In the genomic region with DNA sequence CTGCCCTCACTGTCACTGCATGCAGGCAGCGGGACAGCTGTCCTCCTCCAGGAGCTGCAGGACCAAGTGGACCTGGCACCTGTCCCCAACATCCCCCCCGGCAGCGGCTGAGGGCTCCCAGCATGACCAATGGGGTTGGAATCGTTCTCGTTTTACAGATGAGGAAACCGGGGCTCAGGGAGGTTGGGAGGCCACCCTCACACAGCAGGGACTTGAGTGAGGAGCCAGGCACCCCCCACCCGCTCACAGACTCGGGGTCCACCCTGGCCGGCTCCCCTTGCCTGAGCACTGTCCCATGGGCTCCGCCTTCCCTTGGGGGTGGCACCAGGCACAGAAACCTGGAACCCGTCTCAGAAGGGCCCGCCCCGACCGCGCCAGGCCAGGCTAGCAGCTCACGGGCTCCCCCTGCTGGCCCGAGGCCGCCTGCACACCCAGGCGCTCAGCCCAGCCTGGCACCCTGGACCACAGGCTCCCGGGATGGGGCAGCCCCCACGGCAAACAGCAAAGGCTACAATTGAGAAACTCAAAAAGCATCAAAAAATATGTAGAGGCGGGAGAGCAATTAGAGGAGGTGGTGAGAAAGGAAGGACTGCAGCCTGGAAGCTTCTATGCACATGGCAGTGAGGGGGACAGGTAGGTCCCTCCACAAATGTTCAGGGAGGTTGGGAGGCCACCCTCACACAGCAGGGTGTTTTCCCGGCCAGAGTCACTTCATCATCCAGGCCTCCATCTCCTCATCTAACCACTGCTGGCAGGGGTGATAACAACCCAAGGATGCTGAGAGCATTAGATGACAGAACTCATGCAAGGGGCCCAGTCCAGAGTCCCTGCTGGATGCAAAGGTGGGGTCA, we compare ENCODE assay signal across 7 cellular contexts. TPM values are rescaled to one million over a fixed set of nuclear protein-coding genes. Genes with fewer than 3 reads are reported as not detected.
DNase-seq lines count a peak whose midpoint lies in the region; ATAC-seq and TF ChIP-seq lines count a peak whose summit lies in the region.

No MANE protein-coding gene starts in this region.

- H3K36me3 ChIP-seq in OCI-LY7 (ENCODE audit: insufficient read depth, low read length) (no peaks in the 10 kb centered on the region), thoracic aorta (no peaks in the 10 kb centered on the region)

- peak; percentile 54 for ATAC-seq in HG02981 (IDR thresholded peaks at IDR 0.05; ENCODE audit: unreplicated experiment)
- peak; percentile 97 to 98 for ATAC-seq in activated T-cell treated with anti-CD3 and anti-CD28 coated beads, Interleukin-2, amount 50 U/mL, for 4 hours
- ATAC-seq in thoracic aorta (ENCODE audit: insufficient number of reproducible peaks, low FRiP score, low read depth) = no peak

- H3K27me3 ChIP-seq in thoracic aorta (replicated peaks; ENCODE audit: insufficient read depth) = no peaks in the 10 kb centered on the region

- TF ChIP-seq CTCF in OCI-LY7 (conservative IDR thresholded peaks at IDR 0.05; ENCODE audit: low read length) = peak; percentile 98
- TF ChIP-seq CTCF in fibroblast of pulmonary artery (IDR thresholded peaks at IDR 0.05; ENCODE audit: low read length, missing control alignments) = peak; percentile 78
- peak; percentile 100 for TF ChIP-seq CTCF in thoracic aorta (IDR thresholded peaks at IDR 0.05)

- H3K4me3 Mint-ChIP-seq in activated T-cell treated with anti-CD3 and anti-CD28 coated beads, Interleukin-2, amount 50 U/mL, for 4 hours = no peak overlapping the region

- no peaks in the 10 kb centered on the region for H3K9me2 ChIP-seq in OCI-LY7 (ENCODE audit: insufficient read depth, low read length)

- peak; percentile 18 for DNase-seq in GM04504 (ENCODE audit: low read depth)
- peak; percentile 60 for DNase-seq in OCI-LY7 (ENCODE audit: low spot score)
- peak; percentile 71 for DNase-seq in activated T-cell treated with anti-CD3 and anti-CD28 coated beads, Interleukin-2, amount 50 U/mL, for 4 hours
- peak; percentile 42 for DNase-seq in fibroblast of pulmonary artery (ENCODE audit: low read depth)
- peak in 44 of 56 donors; percentile 9 to 77 (median 45) for DNase-seq in nucleus accumbens (lab: John Stamatoyannopoulos, UW)
- no peak for DNase-seq in thoracic aorta (ENCODE audit: low spot score)

- H3K9me3 ChIP-seq in OCI-LY7 (ENCODE audit: low read length) = no peaks in the 10 kb centered on the region
- H3K9me3 ChIP-seq in thoracic aorta = no peaks in the 10 kb centered on the region

- H3K27ac ChIP-seq in OCI-LY7 (ENCODE audit: low read depth, low read length, poor library complexity, severe bottlenecking) (no peak overlapping the region), thoracic aorta (no peak overlapping the region)

- H3K79me2 ChIP-seq in OCI-LY7 (ENCODE audit: insufficient read depth, low read depth, low read length) = no peaks in the 10 kb centered on the region

- no peaks in the 10 kb centered on the region for H3K9me3 Mint-ChIP-seq in activated T-cell treated with anti-CD3 and anti-CD28 coated beads, Interleukin-2, amount 50 U/mL, for 4 hours

- peaks cover 2% of the 10 kb centered on the region for H3K4me1 Mint-ChIP-seq in activated T-cell treated with anti-CD3 and anti-CD28 coated beads, Interleukin-2, amount 50 U/mL, for 4 hours (ENCODE audit: low read depth)

- BruUV-seq in OCI-LY7 (replicated peaks; lab: Mats Ljungman, UMichigan) = no TSS peak

- no peaks in the 10 kb centered on the region for H4K20me1 ChIP-seq in OCI-LY7 (ENCODE audit: insufficient read depth, low read length)

- H3K4me2 ChIP-seq in OCI-LY7 (ENCODE audit: low read length) = no peak overlapping the region; the same call in 1 of the 2 replicates

- CTCF ChIA-PET in OCI-LY7 (lab: Charles Lee; ENCODE audit: unreplicated experiment) = interaction anchor here (0.6 kb wide), 1 partner anchor 307 kb away, joined by 3 read pairs; no protein-coding TSS in a partner anchor

- intact Hi-C loops in OCI-LY7 (cut with micrococcal nuclease; ENCODE audit: unreplicated experiment) = no loop called here

- H3K27me3 Mint-ChIP-seq in activated T-cell treated with anti-CD3 and anti-CD28 coated beads, Interleukin-2, amount 50 U/mL, for 4 hours (ENCODE audit: low read depth) = no peaks in the 10 kb centered on the region

- no peaks in the 10 kb centered on the region for H3K36me3 Mint-ChIP-seq in activated T-cell treated with anti-CD3 and anti-CD28 coated beads, Interleukin-2, amount 50 U/mL, for 4 hours (ENCODE audit: insufficient read depth)

- no peaks in the 10 kb centered on the region for H3K4me1 ChIP-seq in OCI-LY7 (ENCODE audit: insufficient read depth, low read length, poor library complexity, severe bottlenecking)
- peaks cover 0 to 6% of the 10 kb centered on the region in 2 donors for H3K4me1 ChIP-seq in thoracic aorta (ENCODE audit: control insufficient read depth in 1 of 2, low read depth in 2 of 2)

- POLR2A ChIA-PET in OCI-LY7 (lab: Charles Lee) = interaction anchor here (0.7 kb wide), 1 partner anchor 122 kb away, joined by 3 read pairs; no protein-coding TSS in a partner anchor

- H2AFZ ChIP-seq in OCI-LY7 (ENCODE audit: low read length) = no peak overlapping the region

- H3K4me3 ChIP-seq in OCI-LY7 (ENCODE audit: low read depth, low read length, poor library complexity, severe bottlenecking) = no peak overlapping the region
- H3K4me3 ChIP-seq in fibroblast of pulmonary artery (replicated peaks; ENCODE audit: low read depth, low read length) = no peak overlapping the region
- H3K4me3 ChIP-seq in thoracic aorta = peak overlapping the region; percentile 48

RNA-seq across cellular contexts. Expression of gene MACROD1, which starts 12.8 kb away (rescaled TPM):
- 24.8 and 25.4 TPM in 2 replicates for total RNA-seq in OCI-LY7 (2014; rRNA removed; shearing (Covaris generic))
- total RNA-seq in OCI-LY7 (2022) (14.4 and 14.7 TPM in 2 replicates), thoracic aorta (10 to 100 TPM; 15.8 to 17.6 TPM)
- total RNA-seq in activated T-cell treated with anti-CD3 and anti-CD28 coated beads, Interleukin-2, amount 50 U/mL, for 4 hours = 10 to 100 TPM; 16.5 to 17.8 (median 17.1) TPM

RNA-seq across cellular contexts. Expression of gene STIP1, which starts 32.9 kb away (rescaled TPM):
- total RNA-seq in OCI-LY7 (2014; rRNA removed; shearing (Covaris generic)) = 271 and 309 TPM in 2 replicates
- total RNA-seq in OCI-LY7 (2022) (186 and 240 TPM in 2 replicates), thoracic aorta (10 to 100 TPM; 74.7 to 91.2 TPM)
- total RNA-seq in activated T-cell treated with anti-CD3 and anti-CD28 coated beads, Interleukin-2, amount 50 U/mL, for 4 hours = 100 to 1,000 TPM; 439 to 477 (median 457) TPM

RNA-seq across cellular contexts. Expression of gene FERMT3, which starts 53.5 kb away (rescaled TPM):
- total RNA-seq in OCI-LY7 (2014; rRNA removed; shearing (Covaris generic)) = 116 and 120 TPM in 2 replicates
- total RNA-seq in OCI-LY7 (2022) (167 and 201 TPM in 2 replicates), thoracic aorta (10 to 100 TPM; 47.2 to 66.6 TPM)
- total RNA-seq in activated T-cell treated with anti-CD3 and anti-CD28 coated beads, Interleukin-2, amount 50 U/mL, for 4 hours = 100 to 1,000 TPM; 368 to 444 (median 399) TPM
